ENCODE assay signal across 1 cellular context in the genomic region with DNA sequence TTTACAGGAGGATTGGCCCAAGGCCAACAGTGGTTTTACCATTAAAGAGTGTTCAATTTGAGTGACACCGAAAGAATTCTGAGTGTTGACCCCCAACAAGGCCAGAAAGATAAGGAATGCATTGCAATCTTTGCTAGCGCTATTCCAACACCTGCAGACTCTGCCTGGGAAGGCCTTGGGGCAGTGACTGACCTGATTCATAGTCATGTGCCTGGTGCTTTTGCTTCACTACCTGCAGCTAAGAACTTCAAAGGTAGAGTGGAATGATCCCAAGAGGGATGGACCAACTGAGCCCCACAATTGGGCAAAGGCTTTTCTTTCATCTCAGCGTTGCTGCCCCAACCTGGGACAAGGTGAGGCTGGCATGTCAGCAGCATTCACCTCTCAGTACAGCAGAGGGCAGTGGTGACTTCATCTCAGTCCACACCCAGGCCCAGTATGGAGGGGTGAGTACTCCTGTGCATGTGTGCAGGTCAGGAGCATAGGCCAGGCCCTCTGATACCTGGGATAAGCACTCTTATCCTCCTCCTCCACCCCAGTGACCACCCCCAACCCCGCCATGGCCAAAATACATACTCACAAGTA.
TF ChIP-seq lines count a peak whose summit lies in the region.

No MANE protein-coding gene starts in this region.

TF ChIP-seq in K562, 482 proteins besides CTCF, POLR2A, EP300 and RAD21 (continued from another document):
- TF ChIP-seq, protein P1, sequence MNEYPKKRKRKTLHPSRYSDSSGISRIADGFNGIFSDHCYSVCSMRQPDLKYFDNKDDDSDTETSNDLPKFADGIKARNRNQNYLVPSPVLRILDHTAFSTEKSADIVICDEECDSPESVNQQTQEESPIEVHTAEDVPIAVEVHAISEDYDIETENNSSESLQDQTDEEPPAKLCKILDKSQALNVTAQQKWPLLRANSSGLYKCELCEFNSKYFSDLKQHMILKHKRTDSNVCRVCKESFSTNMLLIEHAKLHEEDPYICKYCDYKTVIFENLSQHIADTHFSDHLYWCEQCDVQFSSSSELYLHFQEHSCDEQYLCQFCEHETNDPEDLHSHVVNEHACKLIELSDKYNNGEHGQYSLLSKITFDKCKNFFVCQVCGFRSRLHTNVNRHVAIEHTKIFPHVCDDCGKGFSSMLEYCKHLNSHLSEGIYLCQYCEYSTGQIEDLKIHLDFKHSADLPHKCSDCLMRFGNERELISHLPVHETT (CRISPR knock-in tag; conservative IDR thresholded peaks at IDR 0.05 in 1 of 2, IDR thresholded peaks at IDR 0.05 in 1 of 2): no peak
- TF ChIP-seq NR2C2 (CRISPR knock-in tag; IDR thresholded peaks at IDR 0.05) (no peak), NR2C2 (tag; IDR thresholded peaks at IDR 0.05) (no peak), POLR2H (tag; IDR thresholded peaks at IDR 0.05; ENCODE audit: low read depth) (no peak), NFIC (IDR thresholded peaks at IDR 0.05) (peak; percentile 32; the same call in 1 of the 2 replicates), SMAD2 (IDR thresholded peaks at IDR 0.05; ENCODE audit: low read depth, low read length) (no peak), MBD2 (IDR thresholded peaks at IDR 0.05; ENCODE audit: borderline replicate concordance, low read depth) (no peak), SMC3 (conservative IDR thresholded peaks at IDR 0.05; ENCODE audit: insufficient read depth, low read depth, low read length) (peak; percentile 55), ETS2 (tag; IDR thresholded peaks at IDR 0.05; ENCODE audit: borderline replicate concordance, poor library complexity, severe bottlenecking) (no peak), FOXA1 (IDR thresholded peaks at IDR 0.05; ENCODE audit: borderline replicate concordance) (no peak), TCF3 (CRISPR knock-in tag; IDR thresholded peaks at IDR 0.05) (no peak), TEAD1 (CRISPR knock-in tag; IDR thresholded peaks at IDR 0.05) (no peak), ZNF586 (CRISPR knock-in tag; conservative IDR thresholded peaks at IDR 0.05) (no peak), STAG1 (CRISPR knock-in tag; IDR thresholded peaks at IDR 0.05; ENCODE audit: borderline replicate concordance) (peak; percentile 42; the same call in 1 of the 2 replicates), KHSRP (IDR thresholded peaks at IDR 0.05) (no peak)
- TF ChIP-seq, protein P2, sequence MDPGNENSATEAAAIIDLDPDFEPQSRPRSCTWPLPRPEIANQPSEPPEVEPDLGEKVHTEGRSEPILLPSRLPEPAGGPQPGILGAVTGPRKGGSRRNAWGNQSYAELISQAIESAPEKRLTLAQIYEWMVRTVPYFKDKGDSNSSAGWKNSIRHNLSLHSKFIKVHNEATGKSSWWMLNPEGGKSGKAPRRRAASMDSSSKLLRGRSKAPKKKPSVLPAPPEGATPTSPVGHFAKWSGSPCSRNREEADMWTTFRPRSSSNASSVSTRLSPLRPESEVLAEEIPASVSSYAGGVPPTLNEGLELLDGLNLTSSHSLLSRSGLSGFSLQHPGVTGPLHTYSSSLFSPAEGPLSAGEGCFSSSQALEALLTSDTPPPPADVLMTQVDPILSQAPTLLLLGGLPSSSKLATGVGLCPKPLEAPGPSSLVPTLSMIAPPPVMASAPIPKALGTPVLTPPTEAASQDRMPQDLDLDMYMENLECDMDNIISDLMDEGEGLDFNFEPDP (CRISPR knock-in tag; IDR thresholded peaks at IDR 0.05): no peak
- TF ChIP-seq, protein P3, sequence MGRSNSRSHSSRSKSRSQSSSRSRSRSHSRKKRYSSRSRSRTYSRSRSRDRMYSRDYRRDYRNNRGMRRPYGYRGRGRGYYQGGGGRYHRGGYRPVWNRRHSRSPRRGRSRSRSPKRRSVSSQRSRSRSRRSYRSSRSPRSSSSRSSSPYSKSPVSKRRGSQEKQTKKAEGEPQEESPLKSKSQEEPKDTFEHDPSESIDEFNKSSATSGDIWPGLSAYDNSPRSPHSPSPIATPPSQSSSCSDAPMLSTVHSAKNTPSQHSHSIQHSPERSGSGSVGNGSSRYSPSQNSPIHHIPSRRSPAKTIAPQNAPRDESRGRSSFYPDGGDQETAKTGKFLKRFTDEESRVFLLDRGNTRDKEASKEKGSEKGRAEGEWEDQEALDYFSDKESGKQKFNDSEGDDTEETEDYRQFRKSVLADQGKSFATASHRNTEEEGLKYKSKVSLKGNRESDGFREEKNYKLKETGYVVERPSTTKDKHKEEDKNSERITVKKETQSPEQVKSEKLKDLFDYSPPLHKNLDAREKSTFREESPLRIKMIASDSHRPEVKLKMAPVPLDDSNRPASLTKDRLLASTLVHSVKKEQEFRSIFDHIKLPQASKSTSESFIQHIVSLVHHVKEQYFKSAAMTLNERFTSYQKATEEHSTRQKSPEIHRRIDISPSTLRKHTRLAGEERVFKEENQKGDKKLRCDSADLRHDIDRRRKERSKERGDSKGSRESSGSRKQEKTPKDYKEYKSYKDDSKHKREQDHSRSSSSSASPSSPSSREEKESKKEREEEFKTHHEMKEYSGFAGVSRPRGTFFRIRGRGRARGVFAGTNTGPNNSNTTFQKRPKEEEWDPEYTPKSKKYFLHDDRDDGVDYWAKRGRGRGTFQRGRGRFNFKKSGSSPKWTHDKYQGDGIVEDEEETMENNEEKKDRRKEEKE (IDR thresholded peaks at IDR 0.05; ENCODE audit: borderline replicate concordance in 1 of 2, control insufficient read depth in 1 of 2, low read depth in 2 of 2, low read length in 1 of 2): no peak
- TF ChIP-seq, protein P4, sequence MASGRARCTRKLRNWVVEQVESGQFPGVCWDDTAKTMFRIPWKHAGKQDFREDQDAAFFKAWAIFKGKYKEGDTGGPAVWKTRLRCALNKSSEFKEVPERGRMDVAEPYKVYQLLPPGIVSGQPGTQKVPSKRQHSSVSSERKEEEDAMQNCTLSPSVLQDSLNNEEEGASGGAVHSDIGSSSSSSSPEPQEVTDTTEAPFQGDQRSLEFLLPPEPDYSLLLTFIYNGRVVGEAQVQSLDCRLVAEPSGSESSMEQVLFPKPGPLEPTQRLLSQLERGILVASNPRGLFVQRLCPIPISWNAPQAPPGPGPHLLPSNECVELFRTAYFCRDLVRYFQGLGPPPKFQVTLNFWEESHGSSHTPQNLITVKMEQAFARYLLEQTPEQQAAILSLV (tag; IDR thresholded peaks at IDR 0.05): no peak
- TF ChIP-seq, protein P5, sequence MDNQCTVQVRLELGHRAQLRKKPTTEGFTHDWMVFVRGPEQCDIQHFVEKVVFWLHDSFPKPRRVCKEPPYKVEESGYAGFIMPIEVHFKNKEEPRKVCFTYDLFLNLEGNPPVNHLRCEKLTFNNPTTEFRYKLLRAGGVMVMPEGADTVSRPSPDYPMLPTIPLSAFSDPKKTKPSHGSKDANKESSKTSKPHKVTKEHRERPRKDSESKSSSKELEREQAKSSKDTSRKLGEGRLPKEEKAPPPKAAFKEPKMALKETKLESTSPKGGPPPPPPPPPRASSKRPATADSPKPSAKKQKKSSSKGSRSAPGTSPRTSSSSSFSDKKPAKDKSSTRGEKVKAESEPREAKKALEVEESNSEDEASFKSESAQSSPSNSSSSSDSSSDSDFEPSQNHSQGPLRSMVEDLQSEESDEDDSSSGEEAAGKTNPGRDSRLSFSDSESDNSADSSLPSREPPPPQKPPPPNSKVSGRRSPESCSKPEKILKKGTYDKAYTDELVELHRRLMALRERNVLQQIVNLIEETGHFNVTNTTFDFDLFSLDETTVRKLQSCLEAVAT (IDR thresholded peaks at IDR 0.05): no peak
- TF ChIP-seq, protein P6, sequence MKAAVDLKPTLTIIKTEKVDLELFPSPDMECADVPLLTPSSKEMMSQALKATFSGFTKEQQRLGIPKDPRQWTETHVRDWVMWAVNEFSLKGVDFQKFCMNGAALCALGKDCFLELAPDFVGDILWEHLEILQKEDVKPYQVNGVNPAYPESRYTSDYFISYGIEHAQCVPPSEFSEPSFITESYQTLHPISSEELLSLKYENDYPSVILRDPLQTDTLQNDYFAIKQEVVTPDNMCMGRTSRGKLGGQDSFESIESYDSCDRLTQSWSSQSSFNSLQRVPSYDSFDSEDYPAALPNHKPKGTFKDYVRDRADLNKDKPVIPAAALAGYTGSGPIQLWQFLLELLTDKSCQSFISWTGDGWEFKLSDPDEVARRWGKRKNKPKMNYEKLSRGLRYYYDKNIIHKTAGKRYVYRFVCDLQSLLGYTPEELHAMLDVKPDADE (conservative IDR thresholded peaks at IDR 0.05; ENCODE audit: control insufficient read depth, low read depth, low read length): no peak
